1 cellular context compared by ENCODE assay signal in the genomic region with DNA sequence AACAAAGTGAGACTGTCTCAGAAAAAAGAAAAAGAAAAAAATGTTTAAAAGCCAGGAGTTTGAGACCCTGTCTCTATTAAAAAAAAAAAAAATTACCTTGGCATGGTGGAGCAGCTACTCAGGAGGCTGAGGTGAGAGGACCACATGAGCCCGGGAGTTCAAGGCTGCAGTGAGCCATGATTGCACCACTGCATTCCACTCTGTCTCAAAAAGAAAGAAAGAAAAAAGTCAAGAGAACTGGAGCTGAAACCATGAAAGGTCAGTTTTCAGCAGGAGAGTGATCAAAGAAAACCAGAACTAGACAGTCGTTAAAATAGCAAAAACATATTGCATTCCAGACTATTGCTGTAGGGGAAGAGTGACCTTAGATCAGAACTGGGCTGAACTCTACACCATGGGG.
TF ChIP-seq lines count a peak whose summit lies in the region.

No MANE protein-coding gene starts in this region.

TF ChIP-seq in HepG2, 621 proteins besides CTCF, POLR2A, EP300 and RAD21 (continues in another document):
- TF ChIP-seq, protein P1, sequence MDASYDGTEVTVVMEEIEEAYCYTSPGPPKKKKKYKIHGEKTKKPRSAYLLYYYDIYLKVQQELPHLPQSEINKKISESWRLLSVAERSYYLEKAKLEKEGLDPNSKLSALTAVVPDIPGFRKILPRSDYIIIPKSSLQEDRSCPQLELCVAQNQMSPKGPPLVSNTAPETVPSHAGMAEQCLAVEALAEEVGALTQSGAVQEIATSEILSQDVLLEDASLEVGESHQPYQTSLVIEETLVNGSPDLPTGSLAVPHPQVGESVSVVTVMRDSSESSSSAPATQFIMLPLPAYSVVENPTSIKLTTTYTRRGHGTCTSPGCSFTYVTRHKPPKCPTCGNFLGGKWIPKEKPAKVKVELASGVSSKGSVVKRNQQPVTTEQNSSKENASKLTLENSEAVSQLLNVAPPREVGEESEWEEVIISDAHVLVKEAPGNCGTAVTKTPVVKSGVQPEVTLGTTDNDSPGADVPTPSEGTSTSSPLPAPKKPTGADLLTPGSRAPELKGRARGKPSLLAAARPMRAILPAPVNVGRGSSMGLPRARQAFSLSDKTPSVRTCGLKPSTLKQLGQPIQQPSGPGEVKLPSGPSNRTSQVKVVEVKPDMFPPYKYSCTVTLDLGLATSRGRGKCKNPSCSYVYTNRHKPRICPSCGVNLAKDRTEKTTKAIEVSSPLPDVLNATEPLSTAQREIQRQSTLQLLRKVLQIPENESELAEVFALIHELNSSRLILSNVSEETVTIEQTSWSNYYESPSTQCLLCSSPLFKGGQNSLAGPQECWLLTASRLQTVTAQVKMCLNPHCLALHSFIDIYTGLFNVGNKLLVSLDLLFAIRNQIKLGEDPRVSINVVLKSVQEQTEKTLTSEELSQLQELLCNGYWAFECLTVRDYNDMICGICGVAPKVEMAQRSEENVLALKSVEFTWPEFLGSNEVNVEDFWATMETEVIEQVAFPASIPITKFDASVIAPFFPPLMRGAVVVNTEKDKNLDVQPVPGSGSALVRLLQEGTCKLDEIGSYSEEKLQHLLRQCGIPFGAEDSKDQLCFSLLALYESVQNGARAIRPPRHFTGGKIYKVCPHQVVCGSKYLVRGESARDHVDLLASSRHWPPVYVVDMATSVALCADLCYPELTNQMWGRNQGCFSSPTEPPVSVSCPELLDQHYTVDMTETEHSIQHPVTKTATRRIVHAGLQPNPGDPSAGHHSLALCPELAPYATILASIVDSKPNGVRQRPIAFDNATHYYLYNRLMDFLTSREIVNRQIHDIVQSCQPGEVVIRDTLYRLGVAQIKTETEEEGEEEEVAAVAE (CRISPR knock-in tag; IDR thresholded peaks at IDR 0.05; ENCODE audit: borderline replicate concordance), result no peak
- TF ChIP-seq, protein P2, sequence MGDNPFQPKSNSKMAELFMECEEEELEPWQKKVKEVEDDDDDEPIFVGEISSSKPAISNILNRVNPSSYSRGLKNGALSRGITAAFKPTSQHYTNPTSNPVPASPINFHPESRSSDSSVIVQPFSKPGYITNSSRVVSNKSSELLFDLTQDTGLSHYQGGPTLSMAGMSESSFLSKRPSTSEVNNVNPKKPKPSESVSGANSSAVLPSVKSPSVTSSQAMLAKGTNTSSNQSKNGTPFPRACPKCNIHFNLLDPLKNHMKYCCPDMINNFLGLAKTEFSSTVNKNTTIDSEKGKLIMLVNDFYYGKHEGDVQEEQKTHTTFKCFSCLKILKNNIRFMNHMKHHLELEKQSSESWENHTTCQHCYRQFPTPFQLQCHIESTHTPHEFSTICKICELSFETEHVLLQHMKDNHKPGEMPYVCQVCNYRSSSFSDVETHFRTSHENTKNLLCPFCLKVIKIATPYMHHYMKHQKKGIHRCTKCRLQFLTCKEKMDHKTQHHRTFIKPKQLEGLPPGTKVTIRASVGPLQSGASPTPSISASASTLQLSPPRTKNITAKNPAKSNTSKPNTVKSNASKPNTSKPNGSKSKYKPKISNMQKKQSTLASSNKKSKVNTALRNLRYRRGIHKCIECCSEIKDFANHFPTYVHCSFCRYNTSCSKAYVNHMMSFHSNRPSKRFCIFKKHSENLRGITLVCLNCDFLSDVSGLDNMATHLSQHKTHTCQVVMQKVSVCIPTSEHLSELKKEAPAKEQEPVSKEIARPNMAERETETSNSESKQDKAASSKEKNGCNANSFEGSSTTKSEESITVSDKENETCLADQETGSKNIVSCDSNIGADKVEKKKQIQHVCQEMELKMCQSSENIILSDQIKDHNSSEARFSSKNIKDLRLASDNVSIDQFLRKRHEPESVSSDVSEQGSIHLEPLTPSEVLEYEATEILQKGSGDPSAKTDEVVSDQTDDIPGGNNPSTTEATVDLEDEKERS (CRISPR knock-in tag; IDR thresholded peaks at IDR 0.05), result peak; percentile 66; the same call in 1 of the 2 replicates
- no peak for TF ChIP-seq ZNF777 (CRISPR knock-in tag; IDR thresholded peaks at IDR 0.05)
- TF ChIP-seq, protein P3, sequence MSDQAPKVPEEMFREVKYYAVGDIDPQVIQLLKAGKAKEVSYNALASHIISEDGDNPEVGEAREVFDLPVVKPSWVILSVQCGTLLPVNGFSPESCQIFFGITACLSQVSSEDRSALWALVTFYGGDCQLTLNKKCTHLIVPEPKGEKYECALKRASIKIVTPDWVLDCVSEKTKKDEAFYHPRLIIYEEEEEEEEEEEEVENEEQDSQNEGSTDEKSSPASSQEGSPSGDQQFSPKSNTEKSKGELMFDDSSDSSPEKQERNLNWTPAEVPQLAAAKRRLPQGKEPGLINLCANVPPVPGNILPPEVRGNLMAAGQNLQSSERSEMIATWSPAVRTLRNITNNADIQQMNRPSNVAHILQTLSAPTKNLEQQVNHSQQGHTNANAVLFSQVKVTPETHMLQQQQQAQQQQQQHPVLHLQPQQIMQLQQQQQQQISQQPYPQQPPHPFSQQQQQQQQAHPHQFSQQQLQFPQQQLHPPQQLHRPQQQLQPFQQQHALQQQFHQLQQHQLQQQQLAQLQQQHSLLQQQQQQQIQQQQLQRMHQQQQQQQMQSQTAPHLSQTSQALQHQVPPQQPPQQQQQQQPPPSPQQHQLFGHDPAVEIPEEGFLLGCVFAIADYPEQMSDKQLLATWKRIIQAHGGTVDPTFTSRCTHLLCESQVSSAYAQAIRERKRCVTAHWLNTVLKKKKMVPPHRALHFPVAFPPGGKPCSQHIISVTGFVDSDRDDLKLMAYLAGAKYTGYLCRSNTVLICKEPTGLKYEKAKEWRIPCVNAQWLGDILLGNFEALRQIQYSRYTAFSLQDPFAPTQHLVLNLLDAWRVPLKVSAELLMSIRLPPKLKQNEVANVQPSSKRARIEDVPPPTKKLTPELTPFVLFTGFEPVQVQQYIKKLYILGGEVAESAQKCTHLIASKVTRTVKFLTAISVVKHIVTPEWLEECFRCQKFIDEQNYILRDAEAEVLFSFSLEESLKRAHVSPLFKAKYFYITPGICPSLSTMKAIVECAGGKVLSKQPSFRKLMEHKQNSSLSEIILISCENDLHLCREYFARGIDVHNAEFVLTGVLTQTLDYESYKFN (CRISPR knock-in tag; conservative IDR thresholded peaks at IDR 0.05), result no peak
- peak; percentile 80 for TF ChIP-seq CEBPG (CRISPR knock-in tag; IDR thresholded peaks at IDR 0.05)
- no peak for TF ChIP-seq ZNF839 (CRISPR knock-in tag; IDR thresholded peaks at IDR 0.05; ENCODE audit: borderline replicate concordance)
- TF ChIP-seq NR2C2 (CRISPR knock-in tag; IDR thresholded peaks at IDR 0.05; ENCODE audit: borderline replicate concordance), result 0 out of 2 replicates have a peak, but pooled peaks have one; percentile 40
- TF ChIP-seq TCF7L2 (IDR thresholded peaks at IDR 0.05; ENCODE audit: low read depth, low read length), result no peak
- TF ChIP-seq, protein P4, sequence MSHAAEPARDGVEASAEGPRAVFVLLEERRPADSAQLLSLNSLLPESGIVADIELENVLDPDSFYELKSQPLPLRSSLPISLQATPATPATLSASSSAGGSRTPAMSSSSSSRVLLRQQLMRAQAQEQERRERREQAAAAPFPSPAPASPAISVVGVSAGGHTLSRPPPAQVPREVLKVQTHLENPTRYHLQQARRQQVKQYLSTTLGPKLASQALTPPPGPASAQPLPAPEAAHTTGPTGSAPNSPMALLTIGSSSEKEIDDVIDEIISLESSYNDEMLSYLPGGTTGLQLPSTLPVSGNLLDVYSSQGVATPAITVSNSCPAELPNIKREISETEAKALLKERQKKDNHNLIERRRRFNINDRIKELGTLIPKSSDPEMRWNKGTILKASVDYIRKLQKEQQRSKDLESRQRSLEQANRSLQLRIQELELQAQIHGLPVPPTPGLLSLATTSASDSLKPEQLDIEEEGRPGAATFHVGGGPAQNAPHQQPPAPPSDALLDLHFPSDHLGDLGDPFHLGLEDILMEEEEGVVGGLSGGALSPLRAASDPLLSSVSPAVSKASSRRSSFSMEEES (CRISPR knock-in tag; IDR thresholded peaks at IDR 0.05), result peak; percentile 32; the same call in 1 of the 2 replicates
- no peak for TF ChIP-seq ZNF709 (CRISPR knock-in tag; IDR thresholded peaks at IDR 0.05)
- no peak for TF ChIP-seq ZNF510 (CRISPR knock-in tag; IDR thresholded peaks at IDR 0.05; ENCODE audit: low read depth)
- TF ChIP-seq ZMYM3 (CRISPR knock-in tag; IDR thresholded peaks at IDR 0.05), result peak; percentile 57; the same call in 1 of the 2 replicates
- TF ChIP-seq CEBPB (IDR thresholded peaks at IDR 0.05; ENCODE audit: borderline replicate concordance, low read depth, low read length), result peak; percentile 78
- no peak for TF ChIP-seq PHF8 (CRISPR knock-in tag; IDR thresholded peaks at IDR 0.05)
- TF ChIP-seq RORA (CRISPR knock-in tag; IDR thresholded peaks at IDR 0.05), result no peak
- no peak for TF ChIP-seq BORCS8-MEF2B (CRISPR knock-in tag; IDR thresholded peaks at IDR 0.05)
- TF ChIP-seq HNF4A (CRISPR knock-in tag; IDR thresholded peaks at IDR 0.05), result peak; percentile 57; the same call in 1 of the 2 replicates
- TF ChIP-seq, protein P5, sequence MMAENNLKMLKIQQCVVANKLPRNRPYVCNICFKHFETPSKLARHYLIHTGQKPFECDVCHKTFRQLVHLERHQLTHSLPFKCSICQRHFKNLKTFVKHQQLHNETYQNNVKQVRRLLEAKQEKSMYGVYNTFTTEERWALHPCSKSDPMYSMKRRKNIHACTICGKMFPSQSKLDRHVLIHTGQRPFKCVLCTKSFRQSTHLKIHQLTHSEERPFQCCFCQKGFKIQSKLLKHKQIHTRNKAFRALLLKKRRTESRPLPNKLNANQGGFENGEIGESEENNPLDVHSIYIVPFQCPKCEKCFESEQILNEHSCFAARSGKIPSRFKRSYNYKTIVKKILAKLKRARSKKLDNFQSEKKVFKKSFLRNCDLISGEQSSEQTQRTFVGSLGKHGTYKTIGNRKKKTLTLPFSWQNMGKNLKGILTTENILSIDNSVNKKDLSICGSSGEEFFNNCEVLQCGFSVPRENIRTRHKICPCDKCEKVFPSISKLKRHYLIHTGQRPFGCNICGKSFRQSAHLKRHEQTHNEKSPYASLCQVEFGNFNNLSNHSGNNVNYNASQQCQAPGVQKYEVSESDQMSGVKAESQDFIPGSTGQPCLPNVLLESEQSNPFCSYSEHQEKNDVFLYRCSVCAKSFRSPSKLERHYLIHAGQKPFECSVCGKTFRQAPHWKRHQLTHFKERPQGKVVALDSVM (CRISPR knock-in tag; IDR thresholded peaks at IDR 0.05), result peak; percentile 99
- TF ChIP-seq BCL6 (CRISPR knock-in tag; IDR thresholded peaks at IDR 0.05), result 0 out of 2 replicates have a peak, but pooled peaks have one; percentile 36
- TF ChIP-seq, protein P6, sequence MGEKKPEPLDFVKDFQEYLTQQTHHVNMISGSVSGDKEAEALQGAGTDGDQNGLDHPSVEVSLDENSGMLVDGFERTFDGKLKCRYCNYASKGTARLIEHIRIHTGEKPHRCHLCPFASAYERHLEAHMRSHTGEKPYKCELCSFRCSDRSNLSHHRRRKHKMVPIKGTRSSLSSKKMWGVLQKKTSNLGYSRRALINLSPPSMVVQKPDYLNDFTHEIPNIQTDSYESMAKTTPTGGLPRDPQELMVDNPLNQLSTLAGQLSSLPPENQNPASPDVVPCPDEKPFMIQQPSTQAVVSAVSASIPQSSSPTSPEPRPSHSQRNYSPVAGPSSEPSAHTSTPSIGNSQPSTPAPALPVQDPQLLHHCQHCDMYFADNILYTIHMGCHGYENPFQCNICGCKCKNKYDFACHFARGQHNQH (CRISPR knock-in tag; IDR thresholded peaks at IDR 0.05), result 0 out of 2 replicates have a peak, but pooled peaks have one; percentile 19
- TF ChIP-seq ARNT2 (CRISPR knock-in tag; IDR thresholded peaks at IDR 0.05; ENCODE audit: low read depth), result no peak
- 0 out of 2 replicates have a peak, but pooled peaks have one; percentile 15 for TF ChIP-seq MED1 (CRISPR knock-in tag; IDR thresholded peaks at IDR 0.05)
- TF ChIP-seq TEAD3 (CRISPR knock-in tag; optimal IDR thresholded peaks at IDR 0.05; ENCODE audit: borderline replicate concordance), result peak; percentile 79
- TF ChIP-seq, protein P7, sequence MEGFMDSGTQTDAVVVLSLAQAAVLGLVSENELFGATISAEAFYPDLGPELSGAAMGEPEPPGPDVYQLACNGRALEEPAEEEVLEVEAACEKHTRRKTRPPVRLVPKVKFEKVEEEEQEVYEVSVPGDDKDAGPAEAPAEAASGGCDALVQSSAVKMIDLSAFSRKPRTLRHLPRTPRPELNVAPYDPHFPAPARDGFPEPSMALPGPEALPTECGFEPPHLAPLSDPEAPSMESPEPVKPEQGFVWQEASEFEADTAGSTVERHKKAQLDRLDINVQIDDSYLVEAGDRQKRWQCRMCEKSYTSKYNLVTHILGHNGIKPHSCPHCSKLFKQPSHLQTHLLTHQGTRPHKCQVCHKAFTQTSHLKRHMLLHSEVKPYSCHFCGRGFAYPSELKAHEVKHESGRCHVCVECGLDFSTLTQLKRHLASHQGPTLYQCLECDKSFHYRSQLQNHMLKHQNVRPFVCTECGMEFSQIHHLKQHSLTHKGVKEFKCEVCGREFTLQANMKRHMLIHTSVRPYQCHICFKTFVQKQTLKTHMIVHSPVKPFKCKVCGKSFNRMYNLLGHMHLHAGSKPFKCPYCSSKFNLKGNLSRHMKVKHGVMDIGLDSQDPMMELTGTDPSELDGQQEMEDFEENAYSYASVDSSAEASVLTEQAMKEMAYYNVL (CRISPR knock-in tag; IDR thresholded peaks at IDR 0.05; ENCODE audit: borderline replicate concordance), result peak; percentile 89
- TF ChIP-seq RXRB (CRISPR knock-in tag; IDR thresholded peaks at IDR 0.05; ENCODE audit: borderline replicate concordance), result 0 out of 2 replicates have a peak, but pooled peaks have one; percentile 26
- TF ChIP-seq, protein P8, sequence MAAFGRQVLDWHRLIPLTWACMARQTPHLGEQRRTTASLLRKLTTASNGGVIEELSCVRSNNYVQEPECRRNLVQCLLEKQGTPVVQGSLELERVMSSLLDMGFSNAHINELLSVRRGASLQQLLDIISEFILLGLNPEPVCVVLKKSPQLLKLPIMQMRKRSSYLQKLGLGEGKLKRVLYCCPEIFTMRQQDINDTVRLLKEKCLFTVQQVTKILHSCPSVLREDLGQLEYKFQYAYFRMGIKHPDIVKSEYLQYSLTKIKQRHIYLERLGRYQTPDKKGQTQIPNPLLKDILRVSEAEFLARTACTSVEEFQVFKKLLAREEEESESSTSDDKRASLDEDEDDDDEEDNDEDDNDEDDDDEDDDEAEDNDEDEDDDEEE (CRISPR knock-in tag; IDR thresholded peaks at IDR 0.05), result no peak
- TF ChIP-seq, protein P9, sequence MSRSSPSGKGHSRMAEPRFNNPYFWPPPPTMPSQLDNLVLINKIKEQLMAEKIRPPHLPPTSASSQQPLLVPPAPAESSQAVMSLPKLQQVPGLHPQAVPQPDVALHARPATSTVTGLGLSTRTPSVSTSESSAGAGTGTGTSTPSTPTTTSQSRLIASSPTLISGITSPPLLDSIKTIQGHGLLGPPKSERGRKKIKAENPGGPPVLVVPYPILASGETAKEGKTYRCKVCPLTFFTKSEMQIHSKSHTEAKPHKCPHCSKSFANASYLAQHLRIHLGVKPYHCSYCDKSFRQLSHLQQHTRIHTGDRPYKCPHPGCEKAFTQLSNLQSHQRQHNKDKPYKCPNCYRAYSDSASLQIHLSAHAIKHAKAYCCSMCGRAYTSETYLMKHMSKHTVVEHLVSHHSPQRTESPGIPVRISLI (CRISPR knock-in tag; IDR thresholded peaks at IDR 0.05; ENCODE audit: borderline replicate concordance), result peak; percentile 70; the same call in 1 of the 2 replicates
